In the genomic region with DNA sequence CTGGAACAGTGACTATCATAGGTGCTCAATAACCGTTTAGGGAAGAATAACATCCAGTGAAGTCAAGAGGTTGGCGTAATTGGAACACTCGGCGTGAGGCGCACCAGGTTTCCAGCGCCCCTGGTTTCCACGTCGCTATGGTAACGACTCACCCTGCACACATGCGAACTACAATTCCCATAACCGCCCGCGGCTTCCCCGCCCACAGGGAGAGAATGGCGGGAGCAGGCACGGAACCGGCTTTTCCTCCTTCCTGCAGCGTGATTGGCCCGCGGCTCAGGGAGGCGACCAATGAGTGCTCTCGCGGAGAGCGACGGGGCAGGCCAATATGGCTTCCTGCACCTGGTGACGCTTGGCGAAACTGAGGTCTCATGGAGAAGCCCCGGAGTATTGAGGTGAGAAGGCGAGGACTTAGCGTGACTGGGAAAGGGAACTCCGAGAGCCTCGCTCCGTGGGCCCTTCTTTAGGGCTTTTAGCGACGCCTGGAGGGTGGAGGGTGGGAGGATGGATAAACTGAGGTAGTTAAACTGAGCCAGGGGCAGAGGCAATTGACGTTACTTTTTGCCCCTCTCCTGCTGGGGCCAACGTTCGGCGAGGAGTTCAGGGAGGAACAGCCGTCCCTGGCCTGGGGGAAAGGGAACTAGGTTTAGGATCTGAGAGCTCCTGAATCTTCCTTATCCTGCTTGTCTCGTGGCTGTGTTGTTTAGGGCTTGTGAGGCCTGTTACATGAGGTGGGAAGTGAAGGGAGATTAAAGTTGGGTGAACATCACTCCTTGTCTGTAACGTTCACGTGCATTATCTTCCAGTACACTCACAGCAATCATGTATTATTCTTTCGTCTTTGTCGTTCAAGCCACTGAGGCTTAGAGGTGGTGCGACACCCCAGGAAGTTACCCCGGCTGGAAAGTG, we compare ENCODE assay signal across 8 cellular contexts. TPM values are rescaled to one million over a fixed set of nuclear protein-coding genes. Genes with fewer than 3 reads are reported as not detected.
DNase-seq lines count a peak whose midpoint lies in the region; ATAC-seq and TF ChIP-seq lines count a peak whose summit lies in the region.

A gene (plus strand): TSS at position 321 of the 909 bp plus-strand sequence. CDS start 51 bp downstream, at position 372.

- H3K36me3 Mint-ChIP-seq in T-helper 17 cell (ENCODE audit: low read depth): peaks cover 5% of the 10 kb centered on the region
- peaks cover 4% of the 10 kb centered on the region for H3K36me3 Mint-ChIP-seq in progenitor cell of endocrine pancreas (ENCODE audit: insufficient read depth)

- peaks cover 16% of the 10 kb centered on the region for H3K36me3 ChIP-seq in left ventricle myocardium inferior

- H3K4me1 Mint-ChIP-seq in T-helper 17 cell: peaks cover 28% of the 10 kb centered on the region
- peaks cover 10% of the 10 kb centered on the region for H3K4me1 Mint-ChIP-seq in progenitor cell of endocrine pancreas (ENCODE audit: low read depth)

- H3K4me3 Mint-ChIP-seq in T-helper 17 cell (peak within 1 kb of the TSS; percentile 99), progenitor cell of endocrine pancreas (ENCODE audit: low read depth) (peak within 1 kb of the TSS; percentile 98)

- TF ChIP-seq CTCF in left ventricle myocardium inferior (IDR thresholded peaks at IDR 0.05; ENCODE audit: borderline replicate concordance): no peak
- no peak for TF ChIP-seq CTCF in progenitor cell of endocrine pancreas (IDR thresholded peaks at IDR 0.05; ENCODE audit: unreplicated experiment)

- intact Hi-C loops in left ventricle myocardium inferior (cut with micrococcal nuclease): no loop called here

- peak; percentile 66 for TF ChIP-seq POLR2A in GM15510 (IDR thresholded peaks at IDR 0.05; ENCODE audit: borderline replicate concordance, extremely low read depth, insufficient read length)

- H3K4me1 ChIP-seq in left ventricle myocardium inferior: peaks cover 12% of the 10 kb centered on the region

- peak within 1 kb of the TSS; percentile 85 for H3K4me3 ChIP-seq in left ventricle myocardium inferior

- H3K27ac ChIP-seq in left ventricle myocardium inferior (replicated peaks): peak within 1 kb of the TSS; percentile 80

- DNase-seq in NCI-H1694 treated with DMSO at 0.1 percent for 48 hours (lab: John Stamatoyannopoulos, UW) (peak; percentile 96), T-helper 17 cell (peak; percentile 95 to 98 (median 97)), amygdala (lab: John Stamatoyannopoulos, UW) (peak; percentile 48 to 99 (median 96)), left ventricle myocardium inferior (peak; percentile 98), progenitor cell of endocrine pancreas (ENCODE audit: low spot score, unreplicated experiment) (peak; percentile 95), ureter (ENCODE audit: low spot score) (peak; percentile 97)

- no peaks in the 10 kb centered on the region for H3K9me3 Mint-ChIP-seq in progenitor cell of endocrine pancreas (ENCODE audit: low read depth)

- H3K27me3 ChIP-seq in left ventricle myocardium inferior (ENCODE audit: low read depth): no peaks in the 10 kb centered on the region

- H3K27ac Mint-ChIP-seq in T-helper 17 cell: peak within 1 kb of the TSS; percentile 95
- H3K27ac Mint-ChIP-seq in progenitor cell of endocrine pancreas: peak within 1 kb of the TSS; percentile 99

- H3K9me3 ChIP-seq in T-helper 17 cell (ENCODE audit: control insufficient read depth, low read length, poor library complexity, severe bottlenecking) (no peaks in the 10 kb centered on the region), left ventricle myocardium inferior (replicated peaks) (no peaks in the 10 kb centered on the region)

- ATAC-seq in HG02885 (IDR thresholded peaks at IDR 0.05; ENCODE audit: poor library complexity, unreplicated experiment): peak; percentile 98
- ATAC-seq in T-helper 17 cell: peak; percentile 100

- H3K27me3 Mint-ChIP-seq in T-helper 17 cell (peaks cover 5% of the 10 kb centered on the region), progenitor cell of endocrine pancreas (peaks cover 6% of the 10 kb centered on the region)

RNA-seq across cellular contexts. Expression of the gene that starts here (rescaled TPM):
- 10 to 100 TPM; 28.9 to 31.1 TPM for total RNA-seq in T-helper 17 cell
- 15.2 TPM for total RNA-seq in left ventricle myocardium inferior
- total RNA-seq in progenitor cell of endocrine pancreas: 28.8 and 30.3 TPM in 2 replicates
- total RNA-seq in ureter: 37.9 TPM

Comparison
In these comparisons a context has a peak if more than half of its experiments do, and no peak if none do; other contexts are left out.
1. Peak in every context shown above with its lines: DNase-seq, ATAC-seq, H3K4me3 ChIP-seq and H3K27ac ChIP-seq.